8 cellular contexts compared by ENCODE assay signal in the genomic region with DNA sequence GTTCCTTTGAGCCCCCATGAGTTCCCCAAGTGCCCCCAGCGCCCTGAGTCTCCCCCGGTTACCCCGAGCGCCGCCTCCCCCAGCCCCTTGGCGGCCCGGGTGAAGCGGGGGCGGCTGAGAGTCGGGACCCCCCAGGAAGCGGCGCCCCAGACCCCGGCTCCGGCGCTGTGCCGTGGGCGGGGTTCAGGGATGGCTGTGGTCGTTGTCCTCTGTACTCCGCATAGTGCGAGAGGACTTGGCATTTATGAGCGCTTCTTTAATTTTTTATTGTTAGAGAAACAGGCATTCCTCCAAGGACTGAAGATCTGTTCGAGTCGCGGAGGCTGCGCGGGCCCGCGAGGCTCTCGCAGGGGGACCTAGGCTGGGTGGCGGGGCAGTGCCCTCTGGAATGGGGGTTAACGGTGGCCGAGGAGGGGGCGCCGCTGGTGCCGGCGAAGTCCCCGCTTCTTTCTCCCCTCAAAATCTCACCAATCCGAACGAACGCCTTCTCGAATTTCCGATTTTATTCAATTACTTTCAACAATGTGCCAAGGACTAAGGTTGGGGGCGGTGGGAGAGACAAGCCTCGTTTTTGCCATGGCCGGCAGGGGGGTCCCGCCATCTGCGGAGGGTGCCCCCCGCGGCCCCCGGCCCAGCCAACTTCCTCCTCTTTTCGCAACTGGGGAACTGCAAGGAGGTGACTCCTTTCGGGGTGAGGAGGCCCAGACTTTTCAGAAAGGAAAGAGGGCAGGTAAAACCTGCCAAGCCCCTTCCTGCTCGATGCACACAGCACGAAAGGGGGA. TPM values are rescaled to one million over a fixed set of nuclear protein-coding genes. Genes with fewer than 3 reads are reported as not detected.
DNase-seq lines count a peak whose midpoint lies in the region; ATAC-seq and TF ChIP-seq lines count a peak whose summit lies in the region.

No MANE protein-coding gene starts in this region.

- DNase-seq in EH (ENCODE audit: low read depth) (peak; percentile 8), NOMO-1 treated with DMSO at 0.1 percent for 48 hours (lab: John Stamatoyannopoulos, UW; ENCODE audit: unreplicated experiment) (peak; percentile 51), epithelial cell of prostate (ENCODE audit: low read depth, low spot score) (no peak), omental fat pad (ENCODE audit: low spot score) (no peak), NCI-H510A treated with DMSO at 0.1 percent for 48 hours (lab: John Stamatoyannopoulos, UW) (no peak), foreskin melanocyte (no peak)

- H3K27ac ChIP-seq in epithelial cell of prostate = peak overlapping the region; percentile 80

- ATAC-seq in omental fat pad (ENCODE audit: low FRiP score) (peak; percentile 13), GM21447 (IDR thresholded peaks at IDR 0.05; ENCODE audit: unreplicated experiment) (no peak), HG02623 (IDR thresholded peaks at IDR 0.05; ENCODE audit: unreplicated experiment) (no peak)

- no peak for TF ChIP-seq CTCF in omental fat pad (IDR thresholded peaks at IDR 0.05)

RNA-seq across cellular contexts. Expression of a gene that starts 0.6 kb away (rescaled TPM):
- total RNA-seq in omental fat pad = 10 to 100 TPM in 1 of 4 donors, 1 to 10 TPM in 1, under 1 TPM in 1, not detected in 1; 0.63 to 13.5 (median 7.4) TPM

RNA-seq across cellular contexts. Expression of a gene that starts 32.5 kb away (rescaled TPM):
- 1 to 10 TPM in 1 of 4 donors, under 1 TPM in 2, not detected in 1; 0.19 to 1.6 (median 0.60) TPM for total RNA-seq in omental fat pad

RNA-seq across cellular contexts. Expression of a gene that starts 38.8 kb away (rescaled TPM):
- total RNA-seq in omental fat pad = not detected

Comparison
In these comparisons a context has a peak if more than half of its experiments do, and no peak if none do; other contexts are left out.
1. DNase-seq: peak in EH (single experiment) and NOMO-1 treated with DMSO at 0.1 percent for 48 hours (single experiment); none in epithelial cell of prostate (single experiment), omental fat pad (single experiment), NCI-H510A treated with DMSO at 0.1 percent for 48 hours (single experiment) and foreskin melanocyte (single experiment).